3 cellular contexts compared by ENCODE assay signal in genomic region chr17:34623856-34624766, GRCh38.
A peak's percentile ranks its signal among the peaks of the same experiment; 100 is the strongest.
TF ChIP-seq lines count a peak whose summit lies in the region.

No MANE protein-coding gene starts in this region.

TF ChIP-seq in SK-N-SH, 30 proteins besides CTCF, POLR2A, EP300 and RAD21:
- TF ChIP-seq FOXM1 (IDR thresholded peaks at IDR 0.05; ENCODE audit: low read depth) (no peak), SIN3A (IDR thresholded peaks at IDR 0.05; ENCODE audit: borderline replicate concordance, low read depth, low read length) (no peak), ELF1 (IDR thresholded peaks at IDR 0.05) (no peak), GATA2 (CRISPR knock-in tag; IDR thresholded peaks at IDR 0.05) (peak; percentile 21; the same call in 1 of the 2 replicates), IRF3 (IDR thresholded peaks at IDR 0.05; ENCODE audit: low read depth, low read length) (no peak), MEF2A (IDR thresholded peaks at IDR 0.05; ENCODE audit: borderline replicate concordance, low read depth) (no peak), SMC3 (IDR thresholded peaks at IDR 0.05; ENCODE audit: low read depth, low read length) (no peak)

TF ChIP-seq in SK-N-SH treated with all-trans-retinoic acid at 6 μM for 48 hours, 23 proteins besides CTCF, POLR2A, EP300 and RAD21:
- TF ChIP-seq BACH2 (CRISPR knock-in tag; IDR thresholded peaks at IDR 0.05; ENCODE audit: borderline replicate concordance): no peak
- no peak for TF ChIP-seq ARNTL (CRISPR knock-in tag; IDR thresholded peaks at IDR 0.05; ENCODE audit: borderline replicate concordance, low read depth)
- no peak for TF ChIP-seq PATZ1 (CRISPR knock-in tag; IDR thresholded peaks at IDR 0.05; ENCODE audit: borderline replicate concordance)
- TF ChIP-seq TOX (CRISPR knock-in tag; IDR thresholded peaks at IDR 0.05; ENCODE audit: borderline replicate concordance): no peak
- TF ChIP-seq CSDC2 (CRISPR knock-in tag; IDR thresholded peaks at IDR 0.05): no peak
- TF ChIP-seq PPARA (CRISPR knock-in tag; IDR thresholded peaks at IDR 0.05; ENCODE audit: borderline replicate concordance): no peak
- no peak for TF ChIP-seq ZFP3 (CRISPR knock-in tag; IDR thresholded peaks at IDR 0.05)
- TF ChIP-seq TSHZ2 (CRISPR knock-in tag; IDR thresholded peaks at IDR 0.05): no peak
- no peak for TF ChIP-seq ZNF565 (CRISPR knock-in tag; conservative IDR thresholded peaks at IDR 0.05; ENCODE audit: low read depth)
- TF ChIP-seq CREB5 (CRISPR knock-in tag; IDR thresholded peaks at IDR 0.05; ENCODE audit: low read depth): no peak
- no peak for TF ChIP-seq ZNF70 (CRISPR knock-in tag; IDR thresholded peaks at IDR 0.05)
- TF ChIP-seq TCF4 (CRISPR knock-in tag; IDR thresholded peaks at IDR 0.05; ENCODE audit: borderline replicate concordance): no peak
- no peak for TF ChIP-seq ISL1 (CRISPR knock-in tag; IDR thresholded peaks at IDR 0.05)
- no peak for TF ChIP-seq GLIS3 (CRISPR knock-in tag; IDR thresholded peaks at IDR 0.05)
- no peak for TF ChIP-seq OSR1 (CRISPR knock-in tag; IDR thresholded peaks at IDR 0.05)
- TF ChIP-seq CSRNP3 (CRISPR knock-in tag; IDR thresholded peaks at IDR 0.05): no peak
- no peak for TF ChIP-seq ESRRG (CRISPR knock-in tag; IDR thresholded peaks at IDR 0.05)
TF ChIP-seq in SK-N-SH treated with all-trans-retinoic acid at 6 μM for 48 hours: peak in this region for 0.

TF ChIP-seq in H1, 55 proteins besides CTCF, POLR2A, EP300 and RAD21:
- TF ChIP-seq BACH1 (IDR thresholded peaks at IDR 0.05; ENCODE audit: low read length): no peak
